In genomic region chr3:190031887-190032752, GRCh38 we compare ENCODE assay signal across 1 cellular context.
TF ChIP-seq lines count a peak whose summit lies in the region.

No MANE protein-coding gene starts in this region.

TF ChIP-seq in HEK293, 187 proteins besides CTCF, POLR2A, EP300 and RAD21 (continued from another document):
- TF ChIP-seq PRDM6 (tag by site-specific recombination; IDR thresholded peaks at IDR 0.05) (peak; percentile 28; the same call in 1 of the 2 replicates), ZNF366 (tag by site-specific recombination; conservative IDR thresholded peaks at IDR 0.05) (0 out of 2 replicates have a peak, but pooled peaks have one; percentile 28)
